13 cellular contexts compared by ENCODE assay signal in genomic region chr3:71376499-71376898, GRCh38.
"Had no signal": no experiment of that assay in that cellular context is flagged by ENCODE, and none has a peak within 500 bp of the region (broad histone marks: within the 10 kb centered on the region; RNA-seq: fewer than 3 reads in every experiment).

No MANE protein-coding gene starts in this region.

- DNase-seq: activated CD4-positive, alpha-beta T cell treated with anti-CD3 and anti-CD28 coated beads, Interleukin-2, amount 50 U/mL, for 4 hours; activated T-cell treated with anti-CD3 and anti-CD28 coated beads for 4 hours; amygdala; immature natural killer cell; kidney glomerular epithelial cell; left ventricle myocardium inferior; mammary epithelial cell; stimulated activated CD4-positive, alpha-beta T cell treated with anti-CD3 and anti-CD28 coated beads, Interleukin-15, amount 100 ng/mL, for 24 hours; stimulated activated CD4-positive, alpha-beta T cell treated with anti-CD3 and anti-CD28 coated beads, Interleukin-2, amount 100 ng/mL, for 48 hours; T-helper 17 cell; upper lobe of right lung; WERI-Rb-1 had no signal

- H3K4me3 Mint-ChIP-seq: activated T-helper 17 cell treated with anti-CD3 and anti-CD28 coated beads, Interleukin-2, amount 50 U/mL, for 72 hours; immature natural killer cell; T-helper 17 cell had no signal

- H3K27ac Mint-ChIP-seq: activated T-helper 17 cell treated with anti-CD3 and anti-CD28 coated beads, Interleukin-2, amount 50 U/mL, for 72 hours; immature natural killer cell; T-helper 17 cell had no signal

- ATAC-seq: T-helper 17 cell, upper lobe of right lung had no signal

- H3K27me3 Mint-ChIP-seq: activated T-helper 17 cell treated with anti-CD3 and anti-CD28 coated beads, Interleukin-2, amount 50 U/mL, for 72 hours; T-helper 17 cell had no signal

- H3K36me3 Mint-ChIP-seq: immature natural killer cell had no signal

- H3K9me3 Mint-ChIP-seq: activated T-helper 17 cell treated with anti-CD3 and anti-CD28 coated beads, Interleukin-2, amount 50 U/mL, for 72 hours; immature natural killer cell had no signal
